1 cellular context compared by ENCODE assay signal in genomic region chr7:104979167-104979841, GRCh38.
TF ChIP-seq lines count a peak whose summit lies in the region.

No MANE protein-coding gene starts in this region.

TF ChIP-seq in HEK293, 187 proteins besides CTCF, POLR2A, EP300 and RAD21 (continued from another document):
- no peak for TF ChIP-seq HOXD13 (CRISPR knock-in tag; IDR thresholded peaks at IDR 0.05; ENCODE audit: borderline replicate concordance)
- no peak for TF ChIP-seq ZNF585B (tag by site-specific recombination; IDR thresholded peaks at IDR 0.05)
- TF ChIP-seq ZNF211 (tag by site-specific recombination; IDR thresholded peaks at IDR 0.05; ENCODE audit: low read depth) = no peak
- no peak for TF ChIP-seq ZNF350 (tag by site-specific recombination; IDR thresholded peaks at IDR 0.05)
- TF ChIP-seq, protein P1, sequence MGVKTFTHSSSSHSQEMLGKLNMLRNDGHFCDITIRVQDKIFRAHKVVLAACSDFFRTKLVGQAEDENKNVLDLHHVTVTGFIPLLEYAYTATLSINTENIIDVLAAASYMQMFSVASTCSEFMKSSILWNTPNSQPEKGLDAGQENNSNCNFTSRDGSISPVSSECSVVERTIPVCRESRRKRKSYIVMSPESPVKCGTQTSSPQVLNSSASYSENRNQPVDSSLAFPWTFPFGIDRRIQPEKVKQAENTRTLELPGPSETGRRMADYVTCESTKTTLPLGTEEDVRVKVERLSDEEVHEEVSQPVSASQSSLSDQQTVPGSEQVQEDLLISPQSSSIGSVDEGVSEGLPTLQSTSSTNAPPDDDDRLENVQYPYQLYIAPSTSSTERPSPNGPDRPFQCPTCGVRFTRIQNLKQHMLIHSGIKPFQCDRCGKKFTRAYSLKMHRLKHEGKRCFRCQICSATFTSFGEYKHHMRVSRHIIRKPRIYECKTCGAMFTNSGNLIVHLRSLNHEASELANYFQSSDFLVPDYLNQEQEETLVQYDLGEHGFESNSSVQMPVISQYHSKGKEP (tag by site-specific recombination; IDR thresholded peaks at IDR 0.05) = no peak
- 0 out of 2 replicates have a peak, but pooled peaks have one; percentile 10 for TF ChIP-seq GFI1B (tag by site-specific recombination; IDR thresholded peaks at IDR 0.05)
- no peak for TF ChIP-seq ZNF555 (tag by site-specific recombination; conservative IDR thresholded peaks at IDR 0.05)
- no peak for TF ChIP-seq ZNF639 (tag by site-specific recombination; IDR thresholded peaks at IDR 0.05)
- TF ChIP-seq GLI4 (tag by site-specific recombination; IDR thresholded peaks at IDR 0.05) = no peak
- no peak for TF ChIP-seq ZNF707 (tag by site-specific recombination; IDR thresholded peaks at IDR 0.05)
- TF ChIP-seq ZNF19 (tag by site-specific recombination; IDR thresholded peaks at IDR 0.05; ENCODE audit: low read depth) = no peak
- TF ChIP-seq TSHZ1 (tag by site-specific recombination; IDR thresholded peaks at IDR 0.05; ENCODE audit: borderline replicate concordance) = no peak
- no peak for TF ChIP-seq ZNF292 (tag by site-specific recombination; IDR thresholded peaks at IDR 0.05; ENCODE audit: borderline replicate concordance, low read depth)
- TF ChIP-seq ZFHX2 (tag by site-specific recombination; conservative IDR thresholded peaks at IDR 0.05) = peak; percentile 88
- TF ChIP-seq, protein P2, sequence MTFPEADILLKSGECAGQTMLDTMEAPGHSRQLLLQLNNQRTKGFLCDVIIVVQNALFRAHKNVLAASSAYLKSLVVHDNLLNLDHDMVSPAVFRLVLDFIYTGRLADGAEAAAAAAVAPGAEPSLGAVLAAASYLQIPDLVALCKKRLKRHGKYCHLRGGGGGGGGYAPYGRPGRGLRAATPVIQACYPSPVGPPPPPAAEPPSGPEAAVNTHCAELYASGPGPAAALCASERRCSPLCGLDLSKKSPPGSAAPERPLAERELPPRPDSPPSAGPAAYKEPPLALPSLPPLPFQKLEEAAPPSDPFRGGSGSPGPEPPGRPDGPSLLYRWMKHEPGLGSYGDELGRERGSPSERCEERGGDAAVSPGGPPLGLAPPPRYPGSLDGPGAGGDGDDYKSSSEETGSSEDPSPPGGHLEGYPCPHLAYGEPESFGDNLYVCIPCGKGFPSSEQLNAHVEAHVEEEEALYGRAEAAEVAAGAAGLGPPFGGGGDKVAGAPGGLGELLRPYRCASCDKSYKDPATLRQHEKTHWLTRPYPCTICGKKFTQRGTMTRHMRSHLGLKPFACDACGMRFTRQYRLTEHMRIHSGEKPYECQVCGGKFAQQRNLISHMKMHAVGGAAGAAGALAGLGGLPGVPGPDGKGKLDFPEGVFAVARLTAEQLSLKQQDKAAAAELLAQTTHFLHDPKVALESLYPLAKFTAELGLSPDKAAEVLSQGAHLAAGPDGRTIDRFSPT (tag by site-specific recombination; IDR thresholded peaks at IDR 0.05) = no peak
- TF ChIP-seq ZNF24 (tag by site-specific recombination; IDR thresholded peaks at IDR 0.05) = peak; percentile 68; the same call in 1 of the 2 replicates
- no peak; the same call in 1 of the 2 replicates for TF ChIP-seq OSR2 (tag by site-specific recombination; IDR thresholded peaks at IDR 0.05)
- no peak for TF ChIP-seq ZNF362 (tag by site-specific recombination; IDR thresholded peaks at IDR 0.05)
- TF ChIP-seq RBAK (tag by site-specific recombination; IDR thresholded peaks at IDR 0.05) = no peak
- TF ChIP-seq, protein P3, sequence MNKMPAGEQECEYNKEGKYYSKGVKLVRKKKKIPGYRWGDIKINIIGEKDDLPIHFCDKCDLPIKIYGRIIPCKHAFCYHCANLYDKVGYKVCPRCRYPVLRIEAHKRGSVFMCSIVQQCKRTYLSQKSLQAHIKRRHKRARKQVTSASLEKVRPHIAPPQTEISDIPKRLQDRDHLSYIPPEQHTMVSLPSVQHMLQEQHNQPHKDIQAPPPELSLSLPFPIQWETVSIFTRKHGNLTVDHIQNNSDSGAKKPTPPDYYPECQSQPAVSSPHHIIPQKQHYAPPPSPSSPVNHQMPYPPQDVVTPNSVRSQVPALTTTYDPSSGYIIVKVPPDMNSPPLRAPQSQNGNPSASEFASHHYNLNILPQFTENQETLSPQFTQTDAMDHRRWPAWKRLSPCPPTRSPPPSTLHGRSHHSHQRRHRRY (tag by site-specific recombination; IDR thresholded peaks at IDR 0.05) = no peak
- no peak for TF ChIP-seq SETDB1 (IDR thresholded peaks at IDR 0.05; ENCODE audit: insufficient read length, low read length)
- TF ChIP-seq ZNF777 (tag by site-specific recombination; IDR thresholded peaks at IDR 0.05; ENCODE audit: borderline replicate concordance) = no peak
- TF ChIP-seq ZNF140 (tag by site-specific recombination; IDR thresholded peaks at IDR 0.05) = no peak
- no peak for TF ChIP-seq ZNF776 (tag by site-specific recombination; IDR thresholded peaks at IDR 0.05; ENCODE audit: borderline replicate concordance)
- no peak for TF ChIP-seq ZNF549 (tag by site-specific recombination; IDR thresholded peaks at IDR 0.05)
- TF ChIP-seq MEIS1 (CRISPR knock-in tag; IDR thresholded peaks at IDR 0.05; ENCODE audit: borderline replicate concordance) = no peak
- TF ChIP-seq FEZF1 (tag by site-specific recombination; IDR thresholded peaks at IDR 0.05) = peak; percentile 66
- TF ChIP-seq ZNF76 (tag by site-specific recombination; IDR thresholded peaks at IDR 0.05; ENCODE audit: borderline replicate concordance, low read depth) = no peak
- TF ChIP-seq PATZ1 (tag by site-specific recombination; IDR thresholded peaks at IDR 0.05) = peak; percentile 39; the same call in 1 of the 2 replicates
- TF ChIP-seq ZNF48 (tag by site-specific recombination; IDR thresholded peaks at IDR 0.05) = no peak
- no peak for TF ChIP-seq ZNF121 (tag by site-specific recombination; IDR thresholded peaks at IDR 0.05)
- TF ChIP-seq ZSCAN16 (tag by site-specific recombination; IDR thresholded peaks at IDR 0.05) = no peak
- TF ChIP-seq, protein P4, sequence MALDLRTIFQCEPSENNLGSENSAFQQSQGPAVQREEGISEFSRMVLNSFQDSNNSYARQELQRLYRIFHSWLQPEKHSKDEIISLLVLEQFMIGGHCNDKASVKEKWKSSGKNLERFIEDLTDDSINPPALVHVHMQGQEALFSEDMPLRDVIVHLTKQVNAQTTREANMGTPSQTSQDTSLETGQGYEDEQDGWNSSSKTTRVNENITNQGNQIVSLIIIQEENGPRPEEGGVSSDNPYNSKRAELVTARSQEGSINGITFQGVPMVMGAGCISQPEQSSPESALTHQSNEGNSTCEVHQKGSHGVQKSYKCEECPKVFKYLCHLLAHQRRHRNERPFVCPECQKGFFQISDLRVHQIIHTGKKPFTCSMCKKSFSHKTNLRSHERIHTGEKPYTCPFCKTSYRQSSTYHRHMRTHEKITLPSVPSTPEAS (tag by site-specific recombination; IDR thresholded peaks at IDR 0.05) = no peak
- TF ChIP-seq ZFP69B (tag by site-specific recombination; IDR thresholded peaks at IDR 0.05) = no peak
- TF ChIP-seq ZNF335 (tag by site-specific recombination; conservative IDR thresholded peaks at IDR 0.05) = peak; percentile 89
- no peak for TF ChIP-seq ZNF324 (tag by site-specific recombination; IDR thresholded peaks at IDR 0.05)
- no peak for TF ChIP-seq ZNF449 (tag by site-specific recombination; IDR thresholded peaks at IDR 0.05)
- no peak for TF ChIP-seq ZFP37 (tag by site-specific recombination; IDR thresholded peaks at IDR 0.05)
- TF ChIP-seq ZNF266 (tag by site-specific recombination; IDR thresholded peaks at IDR 0.05; ENCODE audit: low read depth) = no peak
TF ChIP-seq in HEK293: peak in this region for 25.
